ENCODE assay signal across 36 cellular contexts in the genomic region with DNA sequence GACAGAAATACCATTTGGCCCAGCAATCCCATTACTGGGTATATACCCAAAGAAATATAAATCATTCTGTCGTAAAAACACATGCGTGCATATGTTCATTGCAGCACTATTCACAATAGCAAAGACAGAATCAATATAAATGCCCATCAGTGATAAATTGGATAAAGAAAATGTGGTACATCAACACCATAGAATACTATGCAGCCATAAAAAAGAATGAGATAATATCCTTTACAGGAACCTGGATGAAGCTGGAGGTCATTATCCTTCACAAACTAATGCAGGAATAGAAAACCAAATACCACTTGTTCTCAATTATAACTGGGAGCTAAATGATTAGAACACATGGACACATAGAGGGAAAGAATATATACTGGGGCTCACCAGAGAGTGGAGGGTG.
DNase-seq lines count a peak whose midpoint lies in the region; ATAC-seq, FAIRE-seq and TF ChIP-seq lines count a peak whose summit lies in the region.
"Had no signal": no experiment of that assay in that cellular context is flagged by ENCODE, and none has a peak within 500 bp of the region (broad histone marks: within the 10 kb centered on the region; RNA-seq: fewer than 3 reads in every experiment).

No MANE protein-coding gene starts in this region.

- FAIRE-seq in K562 (lab: Jason Lieb, UNC) (no peak), D721Med (lab: Jason Lieb, UNC) (no peak)
- FAIRE-seq: A204.1, A549 had no signal

- in situ Hi-C loops in K562 (cut with MboI) = no loop called here

- no peak overlapping the region for H3K9ac ChIP-seq in SK-N-SH
- H3K9ac ChIP-seq in K562 (ENCODE audit: insufficient read depth in 1 of 2, low read depth in 2 of 2, low read length in 2 of 2) = no peak overlapping the region
- H3K9ac ChIP-seq in endodermal cell (ENCODE audit: extremely low read depth, low read length, poor library complexity, severe bottlenecking) = no peak overlapping the region
- H3K9ac ChIP-seq: BLaER1; BLaER1 treated with 17β-estradiol and CSF1 and Interleukin-3, amounts not matched to agents 10 nM and 100 nM had no signal

- no peaks in the 10 kb centered on the region for H3K4me1 ChIP-seq in SK-N-SH (ENCODE audit: control insufficient read depth in 1 of 2, insufficient read depth in 2 of 2, low read depth in 1 of 2, low read length in 1 of 2)
- no peaks in the 10 kb centered on the region for H3K4me1 ChIP-seq in HEK293 (ENCODE audit: control insufficient read depth, insufficient read depth, low read length)
- no peaks in the 10 kb centered on the region for H3K4me1 ChIP-seq in K562 (replicated peaks in 1 of 2; ENCODE audit: control insufficient read depth in 2 of 2, insufficient read depth in 2 of 2, low read length in 2 of 2)
- H3K4me1 ChIP-seq in endodermal cell (ENCODE audit: control insufficient read depth, insufficient read depth, low read length) = no peaks in the 10 kb centered on the region
- H3K4me1 ChIP-seq: A549, BE2C, Caco-2 had no signal

- H3K36me3 ChIP-seq in SK-N-SH (replicated peaks in 1 of 2; ENCODE audit: control insufficient read depth in 1 of 2, insufficient read depth in 2 of 2, low read length in 1 of 2) (no peaks in the 10 kb centered on the region), HEK293 (ENCODE audit: control insufficient read depth in 2 of 2, insufficient read depth in 1 of 2, low read length in 2 of 2) (no peaks in the 10 kb centered on the region), K562 (ENCODE audit: control insufficient read depth, insufficient read depth, low read length) (no peaks in the 10 kb centered on the region), endodermal cell (ENCODE audit: control insufficient read depth, insufficient read depth, low read length) (no peaks in the 10 kb centered on the region)
- H3K36me3 ChIP-seq: BE2C; BLaER1; BLaER1 treated with 17β-estradiol and CSF1 and Interleukin-3, amounts not matched to agents 10 nM and 100 nM had no signal

- H3K4me3 ChIP-seq in SK-N-SH (ENCODE audit: low read depth in 2 of 2, low read length in 1 of 2) = no peak overlapping the region
- H3K4me3 ChIP-seq in HEK293 (ENCODE audit: low read depth, low read length) = no peak overlapping the region
- H3K4me3 ChIP-seq in K562 = no peak overlapping the region
- peak overlapping the region; percentile 23 for H3K4me3 ChIP-seq in endodermal cell (ENCODE audit: low read length)
- H3K4me3 ChIP-seq: A549; BLaER1; BLaER1 treated with 17β-estradiol and CSF1 and Interleukin-3, amounts not matched to agents 10 nM and 100 nM had no signal

- no peak for TF ChIP-seq RAD21 in SK-N-SH (IDR thresholded peaks at IDR 0.05; ENCODE audit: low read length)
- TF ChIP-seq RAD21 in K562 (CRISPR knock-in tag; conservative IDR thresholded peaks at IDR 0.05 in 1 of 2, IDR thresholded peaks at IDR 0.05 in 1 of 2) = no peak

- BruUV-seq in K562 (replicated peaks; lab: Mats Ljungman, UMichigan) = no TSS peak

- H3K9me1 ChIP-seq in K562 (ENCODE audit: control insufficient read depth, insufficient read depth, low read length) = no peaks in the 10 kb centered on the region

- no peak overlapping the region for H3K27ac ChIP-seq in SK-N-SH (ENCODE audit: low read depth in 2 of 2, low read length in 1 of 2)
- H3K27ac ChIP-seq in HEK293 (ENCODE audit: extremely low read depth, low read depth, low read length) = no peak overlapping the region
- no peak overlapping the region for H3K27ac ChIP-seq in K562 (ENCODE audit: extremely low read depth, low read depth, low read length)
- H3K27ac ChIP-seq in endodermal cell (ENCODE audit: low read depth, low read length) = no peak overlapping the region
- H3K27ac ChIP-seq: 22Rv1; A549; BLaER1; BLaER1 treated with 17β-estradiol and CSF1 and Interleukin-3, amounts not matched to agents 10 nM and 100 nM; C4-2B had no signal

- H3K36me3 Mint-ChIP-seq in endodermal cell (ENCODE audit: low read depth) = peaks cover 7% of the 10 kb centered on the region
- H3K36me3 Mint-ChIP-seq: CD14-positive monocyte; CD4-positive, alpha-beta memory T cell; CD4-positive, CD25-positive, alpha-beta regulatory T cell; CD8-positive, alpha-beta memory T cell; CD8-positive, alpha-beta T cell had no signal

- H3K4me1 Mint-ChIP-seq in endodermal cell = peaks cover under 1% of the 10 kb centered on the region
- H3K4me1 Mint-ChIP-seq: B cell; CD14-positive monocyte; CD4-positive, alpha-beta memory T cell; CD4-positive, CD25-positive, alpha-beta regulatory T cell; CD8-positive, alpha-beta memory T cell had no signal

- no peaks in the 10 kb centered on the region for H3F3A ChIP-seq in SK-N-SH (replicated peaks; ENCODE audit: insufficient read depth)

- no peaks in the 10 kb centered on the region for H4K20me1 ChIP-seq in SK-N-SH (ENCODE audit: insufficient read depth)
- no peaks in the 10 kb centered on the region for H4K20me1 ChIP-seq in K562 (replicated peaks; ENCODE audit: control insufficient read depth, insufficient read depth, low read length)
- H4K20me1 ChIP-seq: BLaER1; BLaER1 treated with 17β-estradiol and CSF1 and Interleukin-3, amounts not matched to agents 10 nM and 100 nM had no signal

- no peak overlapping the region for H3K4me2 ChIP-seq in SK-N-SH
- no peak overlapping the region for H3K4me2 ChIP-seq in K562 (ENCODE audit: insufficient read depth, low read length)
- H3K4me2 ChIP-seq: A549; BLaER1; BLaER1 treated with 17β-estradiol and CSF1 and Interleukin-3, amounts not matched to agents 10 nM and 100 nM had no signal

- H3K79me2 ChIP-seq in SK-N-SH (ENCODE audit: insufficient read depth) (no peaks in the 10 kb centered on the region), K562 (ENCODE audit: control insufficient read depth, insufficient read depth, low read length) (no peaks in the 10 kb centered on the region)

- TF ChIP-seq CTCF in SK-N-SH (IDR thresholded peaks at IDR 0.05) (no peak), HEK293 (tag by site-specific recombination; IDR thresholded peaks at IDR 0.05) (no peak), K562 (IDR thresholded peaks at IDR 0.05 in 2 of 3, conservative IDR thresholded peaks at IDR 0.05 in 1 of 3; ENCODE audit: insufficient read depth in 2 of 3, low read depth in 1 of 3, low read length in 3 of 3) (no peak), endodermal cell (conservative IDR thresholded peaks at IDR 0.05) (no peak), D721Med (IDR thresholded peaks at IDR 0.05; ENCODE audit: insufficient read depth, missing control alignments) (no peak)

- H3K4me3 Mint-ChIP-seq in endodermal cell = no peak overlapping the region
- H3K4me3 Mint-ChIP-seq: B cell; CD14-positive monocyte; CD4-positive, alpha-beta memory T cell; CD4-positive, alpha-beta T cell; CD4-positive, CD25-positive, alpha-beta regulatory T cell; CD8-positive, alpha-beta memory T cell; CD8-positive, alpha-beta T cell had no signal

- no peaks in the 10 kb centered on the region for H3K9me2 ChIP-seq in SK-N-SH

- TF ChIP-seq POLR2A in K562 (conservative IDR thresholded peaks at IDR 0.05) = no peak

- peaks cover 41% of the 10 kb centered on the region for H3K9me3 Mint-ChIP-seq in endodermal cell

- H3K9me3 ChIP-seq in SK-N-SH (no peaks in the 10 kb centered on the region), HEK293 (ENCODE audit: control insufficient read depth, insufficient read depth, low read depth, low read length) (no peaks in the 10 kb centered on the region), K562 (replicated peaks; ENCODE audit: control insufficient read depth, insufficient read depth, low read depth, low read length) (no peaks in the 10 kb centered on the region), endodermal cell (ENCODE audit: control insufficient read depth, low read length) (peaks cover 50% of the 10 kb centered on the region)
- H3K9me3 ChIP-seq: BE2C, BLaER1, Caco-2 had no signal

- H3K27me3 ChIP-seq in SK-N-SH (ENCODE audit: insufficient read depth) = no peaks in the 10 kb centered on the region
- H3K27me3 ChIP-seq in K562 (ENCODE audit: control insufficient read depth in 2 of 2, insufficient read depth in 2 of 2, low read length in 2 of 2) = no peaks in the 10 kb centered on the region
- H3K27me3 ChIP-seq in endodermal cell (ENCODE audit: control insufficient read depth, insufficient read depth, low read length, poor library complexity, severe bottlenecking) = no peaks in the 10 kb centered on the region
- H3K27me3 ChIP-seq: BE2C; BLaER1; BLaER1 treated with 17β-estradiol and CSF1 and Interleukin-3, amounts not matched to agents 10 nM and 100 nM had no signal

- 74% methylated on average over 2 of the region's 2 CpGs for WGBS in SK-N-SH (ENCODE audit: low lambda C conversion rate)
- whole genome bisulfite sequencing in K562 (ENCODE audit: insufficient coverage, low coverage, missing lambda C conversion rate) = 0% methylated on average over 2 of the region's 2 CpGs
- WGBS in endodermal cell (ENCODE audit: insufficient coverage in 1 of 2, insufficient read length in 1 of 2), 2 experiments = 97 to 100% methylated on average over 1 to 2 of the region's 2 CpGs

- H3K27me3 Mint-ChIP-seq in endodermal cell (ENCODE audit: insufficient read depth) = no peaks in the 10 kb centered on the region

- H2AFZ ChIP-seq in SK-N-SH (ENCODE audit: low read depth) (no peak overlapping the region), K562 (ENCODE audit: low read depth, low read length) (no peak overlapping the region)

- ATAC-seq in SK-N-SH treated with all-trans-retinoic acid at 6 μM for 48 hours (no peak), K562 (no peak), GM21786 (IDR thresholded peaks at IDR 0.05; ENCODE audit: unreplicated experiment) (no peak)
- ATAC-seq: A549; CD8-positive, alpha-beta T cell had no signal

- CTCF ChIA-PET in SK-N-SH (lab: Yijun Ruan, JAX) = interaction anchor here (1.0 to 1.3 kb wide), 2 partner anchors 27 to 317 kb away, joined by 3 read pairs; no protein-coding TSS in a partner anchor
- CTCF ChIA-PET in HEK293 (lab: Yijun Ruan, JAX) = interaction anchor here (0.7 to 2.2 kb wide), 3 partner anchors 176 to 354 kb away, joined by 3 to 11 read pairs (median 5); no protein-coding TSS in a partner anchor
- CTCF ChIA-PET in K562 (lab: Yijun Ruan, JAX; ENCODE audit: low intra/inter-chr PET ratio) = no interaction called here

- H3K27ac Mint-ChIP-seq in endodermal cell = no peak overlapping the region
- H3K27ac Mint-ChIP-seq: B cell; CD14-positive monocyte; CD4-positive, alpha-beta memory T cell; CD4-positive, alpha-beta T cell; CD4-positive, CD25-positive, alpha-beta regulatory T cell; CD8-positive, alpha-beta memory T cell; CD8-positive, alpha-beta T cell had no signal

- intact Hi-C loops in K562 (cut with micrococcal nuclease) = loop anchor here (5.0 to 10.0 kb wide), 5 partner anchors 88 to 490 kb away; no protein-coding TSS in a partner anchor

- TF ChIP-seq EP300 in SK-N-SH (IDR thresholded peaks at IDR 0.05; ENCODE audit: borderline replicate concordance in 1 of 2, low read depth in 1 of 2, low read length in 1 of 2) (no peak), K562 (IDR thresholded peaks at IDR 0.05; ENCODE audit: low read length) (no peak)

- DNase-seq in SK-N-SH = no peak
- no peak for DNase-seq in K562 (ENCODE audit: extremely low read depth in 1 of 4, low spot score in 3 of 4)
- no peak for DNase-seq in endodermal cell
- no peak for DNase-seq in D721Med (ENCODE audit: insufficient read length, low spot score)
- DNase-seq in NCI-H2107 (lab: John Stamatoyannopoulos, UW) = no peak
- DNase-seq: 8988T; ACHN; AML-193; BE2C; C1 segment of cervical spinal cord; Caco-2; Calu3; CD4-positive, alpha-beta memory T cell; CD4-positive, alpha-beta T cell; CD4-positive, CD25-positive, alpha-beta regulatory T cell; CD8-positive, alpha-beta memory T cell; CD8-positive, alpha-beta T cell; COR-L47; DMS 273 treated with DMSO at 0.1 percent for 48 hours; DMS153; DMS53; DMS79; DMS79 treated with DMSO at 0.1 percent for 48 hours; DND-41; EL had no signal

- POLR2A ChIA-PET in SK-N-SH (lab: Yijun Ruan, JAX) = no interaction called here
- POLR2A ChIA-PET in HEK293 (lab: Yijun Ruan, JAX) = no interaction called here
- POLR2A ChIA-PET in K562 (lab: Yijun Ruan, JAX) = no interaction called here
